17 cellular contexts compared by ENCODE assay signal in the genomic region with DNA sequence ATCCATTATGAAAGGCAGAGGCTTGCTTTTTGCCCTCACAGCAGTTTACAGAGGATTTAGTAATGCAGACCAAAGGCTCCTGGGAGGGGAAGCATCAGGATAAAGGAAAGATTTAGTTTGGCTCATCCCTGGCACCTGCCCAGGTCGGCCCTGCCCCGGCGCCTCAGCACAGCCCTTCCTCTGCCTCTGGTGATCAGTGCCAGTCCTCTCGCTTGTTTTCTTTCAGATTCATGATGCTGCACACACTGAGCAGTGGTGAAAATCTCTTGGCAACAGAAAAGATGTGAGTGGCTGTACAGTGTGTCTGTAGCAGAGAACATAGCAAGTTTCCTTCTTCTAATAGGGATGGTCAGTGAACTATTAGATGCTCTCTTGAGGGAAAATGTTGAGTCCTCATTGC.
DNase-seq lines count a peak whose midpoint lies in the region; ATAC-seq and TF ChIP-seq lines count a peak whose summit lies in the region.
"Had no signal": no experiment of that assay in that cellular context is flagged by ENCODE, and none has a peak within 500 bp of the region (broad histone marks: within the 10 kb centered on the region; RNA-seq: fewer than 3 reads in every experiment).

No MANE protein-coding gene starts in this region.

- DNase-seq in NCI-H748 (lab: John Stamatoyannopoulos, UW; ENCODE audit: unreplicated experiment) = peak; percentile 64
- no peak for DNase-seq in NCI-H748 treated with DMSO at 0.1 percent for 48 hours (lab: John Stamatoyannopoulos, UW)
- peak; percentile 15 for DNase-seq in WERI-Rb-1
- peak; percentile 69 to 71 for DNase-seq in uterus
- DNase-seq in activated naive CD8-positive, alpha-beta T cell treated with anti-CD3 and anti-CD28 coated beads, Interleukin-2, amount 50 U/mL, for 24 hours = no peak
- DNase-seq in stimulated activated CD4-positive, alpha-beta T cell treated with anti-CD3 and anti-CD28 coated beads, Interleukin-4, amount 100 ng/mL, for 24 hours = no peak
- no peak for DNase-seq in CD8-positive, alpha-beta memory T cell
- DNase-seq: activated CD8-positive, alpha-beta T cell treated with anti-CD3 and anti-CD28 coated beads for 36 hours; activated naive CD4-positive, alpha-beta T cell; nephron progenitor cell; RPMI8226; small intestine; stimulated activated CD4-positive, alpha-beta T cell treated with anti-CD3 and anti-CD28 coated beads, Interleukin-2, amount 100 ng/mL, for 48 hours; stimulated activated naive CD8-positive, alpha-beta T cell treated with anti-CD3 and anti-CD28 coated beads, Interleukin-15, Interleukin-2, amounts not matched to agents 100 U/mL and 50 U/mL, for 24 hours had no signal

- H3K9me3 ChIP-seq in WERI-Rb-1 (ENCODE audit: severe bottlenecking) (no peaks in the 10 kb centered on the region), muscle layer of colon (ENCODE audit: low read length) (no peaks in the 10 kb centered on the region), uterus (no peaks in the 10 kb centered on the region)
- no peaks in the 10 kb centered on the region for H3K9me3 ChIP-seq in CD8-positive, alpha-beta memory T cell (ENCODE audit: low read length)
- H3K9me3 ChIP-seq: BLaER1 treated with 17β-estradiol and CSF1 and Interleukin-3, amounts not matched to agents 10 nM and 100 nM had no signal

- no peaks in the 10 kb centered on the region for H3K27me3 ChIP-seq in WERI-Rb-1 (ENCODE audit: insufficient read depth, low read depth, severe bottlenecking)
- H3K27me3 ChIP-seq in muscle layer of colon (ENCODE audit: control insufficient read depth in 1 of 2, insufficient read depth in 2 of 2, low read length in 2 of 2) = no peaks in the 10 kb centered on the region
- no peaks in the 10 kb centered on the region for H3K27me3 ChIP-seq in uterus
- no peaks in the 10 kb centered on the region for H3K27me3 ChIP-seq in CD8-positive, alpha-beta memory T cell (ENCODE audit: insufficient read depth, low read length, poor library complexity, severe bottlenecking)
- H3K27me3 ChIP-seq: BLaER1 treated with 17β-estradiol and CSF1 and Interleukin-3, amounts not matched to agents 10 nM and 100 nM had no signal

- H3K27ac ChIP-seq in WERI-Rb-1 (no peak overlapping the region), muscle layer of colon (ENCODE audit: low read depth, low read length) (peak overlapping the region; percentile 31), uterus (peak overlapping the region; percentile 21 to 22)
- H3K27ac ChIP-seq in CD8-positive, alpha-beta memory T cell (ENCODE audit: low read depth, low read length) = no peak overlapping the region
- H3K27ac ChIP-seq: BLaER1 treated with 17β-estradiol and CSF1 and Interleukin-3, amounts not matched to agents 10 nM and 100 nM; epithelial cell of prostate had no signal

- H3K36me3 ChIP-seq in WERI-Rb-1 = no peaks in the 10 kb centered on the region
- H3K36me3 ChIP-seq in muscle layer of colon (ENCODE audit: insufficient read depth, low read length) = no peaks in the 10 kb centered on the region
- no peaks in the 10 kb centered on the region for H3K36me3 ChIP-seq in uterus
- H3K36me3 ChIP-seq in CD8-positive, alpha-beta memory T cell (ENCODE audit: insufficient read depth, low read length) = no peaks in the 10 kb centered on the region
- H3K36me3 ChIP-seq: BLaER1 treated with 17β-estradiol and CSF1 and Interleukin-3, amounts not matched to agents 10 nM and 100 nM had no signal

- no peaks in the 10 kb centered on the region for H3K27me3 Mint-ChIP-seq in activated naive CD8-positive, alpha-beta T cell treated with anti-CD3 and anti-CD28 coated beads, Interleukin-2, amount 50 U/mL, for 24 hours
- no peaks in the 10 kb centered on the region for H3K27me3 Mint-ChIP-seq in CD8-positive, alpha-beta memory T cell
- H3K27me3 Mint-ChIP-seq: activated CD8-positive, alpha-beta T cell treated with anti-CD3 and anti-CD28 coated beads for 36 hours had no signal

- H3K4me3 ChIP-seq in WERI-Rb-1 (ENCODE audit: low read depth, low read length) (no peak overlapping the region), muscle layer of colon (ENCODE audit: low read depth in 1 of 2, low read length in 2 of 2) (no peak overlapping the region), uterus (no peak overlapping the region)
- no peak overlapping the region for H3K4me3 ChIP-seq in CD8-positive, alpha-beta memory T cell (ENCODE audit: low read length)
- H3K4me3 ChIP-seq: BLaER1 treated with 17β-estradiol and CSF1 and Interleukin-3, amounts not matched to agents 10 nM and 100 nM had no signal

- TF ChIP-seq CTCF in WERI-Rb-1 (IDR thresholded peaks at IDR 0.05; ENCODE audit: low read depth, low read length) = no peak
- TF ChIP-seq CTCF in uterus (IDR thresholded peaks at IDR 0.05) = no peak

- intact Hi-C loops in uterus (cut with DNase I; ENCODE audit: low total_unique reads) = no loop called here

- ATAC-seq in activated naive CD8-positive, alpha-beta T cell treated with anti-CD3 and anti-CD28 coated beads, Interleukin-2, amount 50 U/mL, for 24 hours = no peak
- ATAC-seq: activated CD8-positive, alpha-beta T cell treated with anti-CD3 and anti-CD28 coated beads for 36 hours; stimulated activated naive CD8-positive, alpha-beta T cell treated with anti-CD3 and anti-CD28 coated beads, Interleukin-15, Interleukin-2, amounts not matched to agents 100 U/mL and 50 U/mL, for 24 hours had no signal

- TF ChIP-seq POLR2A in uterus (IDR thresholded peaks at IDR 0.05) = no peak

- no peak overlapping the region for H3K9ac ChIP-seq in muscle layer of colon (ENCODE audit: low read length)
- H3K9ac ChIP-seq: BLaER1 treated with 17β-estradiol and CSF1 and Interleukin-3, amounts not matched to agents 10 nM and 100 nM had no signal

- no peak overlapping the region for H3K27ac Mint-ChIP-seq in activated naive CD8-positive, alpha-beta T cell treated with anti-CD3 and anti-CD28 coated beads, Interleukin-2, amount 50 U/mL, for 24 hours
- H3K27ac Mint-ChIP-seq in CD8-positive, alpha-beta memory T cell = no peak overlapping the region
- H3K27ac Mint-ChIP-seq: activated CD8-positive, alpha-beta T cell treated with anti-CD3 and anti-CD28 coated beads for 36 hours; nephron progenitor cell had no signal

- no peak overlapping the region for H3K4me3 Mint-ChIP-seq in activated naive CD8-positive, alpha-beta T cell treated with anti-CD3 and anti-CD28 coated beads, Interleukin-2, amount 50 U/mL, for 24 hours
- no peak overlapping the region for H3K4me3 Mint-ChIP-seq in CD8-positive, alpha-beta memory T cell
- H3K4me3 Mint-ChIP-seq: activated CD8-positive, alpha-beta T cell treated with anti-CD3 and anti-CD28 coated beads for 36 hours; nephron progenitor cell had no signal

- no peaks in the 10 kb centered on the region for H3K4me1 Mint-ChIP-seq in activated naive CD8-positive, alpha-beta T cell treated with anti-CD3 and anti-CD28 coated beads, Interleukin-2, amount 50 U/mL, for 24 hours
- no peaks in the 10 kb centered on the region for H3K4me1 Mint-ChIP-seq in CD8-positive, alpha-beta memory T cell

- H3K36me3 Mint-ChIP-seq in activated naive CD8-positive, alpha-beta T cell treated with anti-CD3 and anti-CD28 coated beads, Interleukin-2, amount 50 U/mL, for 24 hours (ENCODE audit: low read depth) = no peaks in the 10 kb centered on the region
- H3K36me3 Mint-ChIP-seq in CD8-positive, alpha-beta memory T cell = no peaks in the 10 kb centered on the region

- CTCF ChIA-PET in CD8-positive, alpha-beta memory T cell (lab: Charles Lee) = no interaction called here

- H3K9me3 Mint-ChIP-seq in activated naive CD8-positive, alpha-beta T cell treated with anti-CD3 and anti-CD28 coated beads, Interleukin-2, amount 50 U/mL, for 24 hours = no peaks in the 10 kb centered on the region
- peaks cover 0 to 5% (median 0%) of the 10 kb centered on the region in 5 donors for H3K9me3 Mint-ChIP-seq in CD8-positive, alpha-beta memory T cell
- H3K9me3 Mint-ChIP-seq: activated CD8-positive, alpha-beta T cell treated with anti-CD3 and anti-CD28 coated beads for 36 hours; nephron progenitor cell had no signal

- H3K4me1 ChIP-seq in muscle layer of colon (ENCODE audit: insufficient read depth, low read length) = peaks cover 79% of the 10 kb centered on the region
- H3K4me1 ChIP-seq in uterus = peaks cover 3 to 7% of the 10 kb centered on the region in 2 donors
- H3K4me1 ChIP-seq in CD8-positive, alpha-beta memory T cell (ENCODE audit: insufficient read depth, low read length) = no peaks in the 10 kb centered on the region
- H3K4me1 ChIP-seq: BLaER1 treated with 17β-estradiol and CSF1 and Interleukin-3, amounts not matched to agents 10 nM and 100 nM had no signal

- POLR2A ChIA-PET in CD8-positive, alpha-beta memory T cell (lab: Charles Lee) = no interaction called here

Comparison
In these comparisons a context has a peak if more than half of its experiments do, and no peak if none do; other contexts are left out.
1. DNase-seq: peak in NCI-H748 (single experiment), WERI-Rb-1 (single experiment) and uterus (2 of 2); none in NCI-H748 treated with DMSO at 0.1 percent for 48 hours (single experiment), activated naive CD8-positive, alpha-beta T cell treated with anti-CD3 and anti-CD28 coated beads, Interleukin-2, amount 50 U/mL, for 24 hours (single experiment), stimulated activated CD4-positive, alpha-beta T cell treated with anti-CD3 and anti-CD28 coated beads, Interleukin-4, amount 100 ng/mL, for 24 hours (single experiment) and CD8-positive, alpha-beta memory T cell (0 of 5).
2. H3K27ac ChIP-seq: peak in muscle layer of colon (single experiment) and uterus (2 of 2); none in WERI-Rb-1 (single experiment) and CD8-positive, alpha-beta memory T cell (single experiment).